In genomic region chr13:35005051-35005450, GRCh38 we compare ENCODE assay signal across 22 cellular contexts.
"Had no signal": no experiment of that assay in that cellular context is flagged by ENCODE, and none has a peak within 500 bp of the region (broad histone marks: within the 10 kb centered on the region; RNA-seq: fewer than 3 reads in every experiment).

No MANE protein-coding gene starts in this region.

- H3K27me3 ChIP-seq: colonic mucosa, esophagus muscularis mucosa, foreskin keratinocyte, gastroesophageal sphincter, heart left ventricle, hepatocyte, left lung had no signal

- H3K9me3 ChIP-seq: colonic mucosa, esophagus muscularis mucosa, gastroesophageal sphincter, left lung, lower lobe of right lung, mucosa of descending colon had no signal

- H3K4me1 ChIP-seq: colonic mucosa, foreskin keratinocyte, left lung, lower lobe of right lung had no signal

- FAIRE-seq: endothelial cell of umbilical vein, frontal cortex, keratinocyte had no signal

- H2AFZ ChIP-seq: hepatocyte had no signal

- H3K4me2 ChIP-seq: hepatocyte had no signal

- ATAC-seq: effector memory CD8-positive, alpha-beta T cell; foreskin keratinocyte; gastroesophageal sphincter; heart left ventricle; left cardiac atrium; left lung; left ventricle myocardium superior; lower lobe of right lung; mucosa of descending colon; naive thymus-derived CD8-positive, alpha-beta T cell had no signal

- H3K4me3 ChIP-seq: colonic mucosa, esophagus muscularis mucosa, gastroesophageal sphincter, heart left ventricle, hepatocyte, left lung, lower lobe of right lung, mucosa of descending colon had no signal

- H3K27ac ChIP-seq: colonic mucosa, esophagus muscularis mucosa, foreskin keratinocyte, gastroesophageal sphincter, heart left ventricle, hepatocyte, left lung, lower lobe of right lung had no signal

- H3K79me2 ChIP-seq: hepatocyte had no signal

- H3K36me3 ChIP-seq: colonic mucosa, esophagus muscularis mucosa, gastroesophageal sphincter, heart left ventricle, left lung, lower lobe of right lung had no signal

- DNase-seq: colonic mucosa; cortex of kidney; effector CD8-positive, alpha-beta T cell; effector memory CD8-positive, alpha-beta T cell; foreskin keratinocyte; heart left ventricle; hypothalamus; immature natural killer cell; left cardiac atrium; left lung; left ventricle myocardium superior; lower lobe of right lung; mesenchymal stem cell; mucosa of descending colon; naive B cell; naive thymus-derived CD8-positive, alpha-beta T cell had no signal
